Comparison of ENCODE assay signal across 8 cellular contexts in genomic region chr6:99393698-99394531, GRCh38. TPM values are rescaled to one million over a fixed set of nuclear protein-coding genes. Genes with fewer than 3 reads are reported as not detected.
DNase-seq lines count a peak whose midpoint lies in the region.

COQ3 (minus strand) TSS chr6:99394195; CDS start chr6:99394179, 16 bp downstream.

- H3K4me1 Mint-ChIP-seq in activated naive CD4-positive, alpha-beta T cell treated with anti-CD3 and anti-CD28 coated beads for 36 hours (ENCODE audit: low read depth): peaks cover 13% of the 10 kb centered on the region

- peak within 1 kb of the TSS; percentile 91 for H3K4me3 Mint-ChIP-seq in activated naive CD4-positive, alpha-beta T cell treated with anti-CD3 and anti-CD28 coated beads for 36 hours

- peak within 1 kb of the TSS; percentile 91 for H3K27ac Mint-ChIP-seq in activated naive CD4-positive, alpha-beta T cell treated with anti-CD3 and anti-CD28 coated beads for 36 hours

- intact Hi-C loops in activated naive CD4-positive, alpha-beta T cell treated with anti-CD3 and anti-CD28 coated beads for 36 hours (cut with micrococcal nuclease): loop anchor here (1.0 kb wide), 2 partner anchors 31 to 64 kb away; partner anchors contain the start of gene PNISR

- H3K9me3 ChIP-seq in ES-I3 (ENCODE audit: control insufficient read depth, insufficient read depth, low read length) (no peaks in the 10 kb centered on the region), SJSA1 (replicated peaks) (no peaks in the 10 kb centered on the region)

- CTCF ChIA-PET in activated naive CD4-positive, alpha-beta T cell treated with anti-CD3 and anti-CD28 coated beads for 36 hours (lab: Charles Lee): interaction anchor here (0.7 to 1.6 kb wide), 5 partner anchors 32 to 64 kb away, joined by 3 to 10 read pairs (median 3); no protein-coding TSS in a partner anchor

- H3K27me3 Mint-ChIP-seq in activated naive CD4-positive, alpha-beta T cell treated with anti-CD3 and anti-CD28 coated beads for 36 hours (ENCODE audit: low read depth): no peaks in the 10 kb centered on the region

- H3K27me3 ChIP-seq in SJSA1 (replicated peaks): no peaks in the 10 kb centered on the region

- H3K4me3 ChIP-seq in SJSA1: peak within 1 kb of the TSS; percentile 64

- H3K9me3 Mint-ChIP-seq in activated naive CD4-positive, alpha-beta T cell treated with anti-CD3 and anti-CD28 coated beads for 36 hours: no peaks in the 10 kb centered on the region

- DNase-seq in GOT3 (lab: John Stamatoyannopoulos, UW) (peak; percentile 65), LHCN-M2 (ENCODE audit: low read depth) (peak; percentile 75), SJSA1 (ENCODE audit: low read depth in 1 of 2, low spot score in 2 of 2) (peak; percentile 86 to 89), germinal center (ENCODE audit: low spot score) (peak; percentile 80), non-pigmented ciliary epithelial cell (ENCODE audit: low read depth) (peak; percentile 15), superior temporal gyrus (ENCODE audit: extremely low spot score) (peak; percentile 74)
- DNase-seq in activated naive CD4-positive, alpha-beta T cell treated with anti-CD3 and anti-CD28 coated beads for 36 hours: peak; percentile 66

- peak within 1 kb of the TSS; percentile 55 for H3K27ac ChIP-seq in SJSA1

- H3K9ac ChIP-seq in ES-I3 (ENCODE audit: low read depth, low read length): peak within 1 kb of the TSS; percentile 90

- no peaks in the 10 kb centered on the region for H3K4me1 ChIP-seq in ES-I3 (ENCODE audit: insufficient read depth, low read length)
- H3K4me1 ChIP-seq in SJSA1 (replicated peaks): no peaks in the 10 kb centered on the region; the same call in 1 of the 2 replicates

- no peaks in the 10 kb centered on the region for H3K36me3 ChIP-seq in ES-I3 (ENCODE audit: insufficient read depth, low read length)
- H3K36me3 ChIP-seq in SJSA1: peaks cover 13% of the 10 kb centered on the region

- H3K36me3 Mint-ChIP-seq in activated naive CD4-positive, alpha-beta T cell treated with anti-CD3 and anti-CD28 coated beads for 36 hours (ENCODE audit: low read depth): peaks cover 2% of the 10 kb centered on the region

RNA-seq across cellular contexts. Expression of gene COQ3, which starts in this region (rescaled TPM):
- 5.3 and 8.5 TPM in 2 replicates for total RNA-seq in LHCN-M2 (2014; rRNA removed)
- polyA plus RNA-seq in LHCN-M2 (2012): 5.9 TPM
- 11.5 and 13.1 TPM in 2 replicates for total RNA-seq in SJSA1 (2014; rRNA removed; shearing (Covaris generic))
- 10 to 100 TPM; 17.4 to 17.7 TPM for total RNA-seq in activated naive CD4-positive, alpha-beta T cell treated with anti-CD3 and anti-CD28 coated beads for 36 hours

Comparison
In these comparisons a context has a peak if more than half of its experiments do, and no peak if none do; other contexts are left out.
1. Peak in every context shown above with its lines: DNase-seq, H3K4me3 ChIP-seq and H3K27ac ChIP-seq.
2. DNase-seq: peak in every context shown above with its lines; median percentile 88 in SJSA1; 80 in germinal center; 75 in LHCN-M2; 74 in superior temporal gyrus; 66 in activated naive CD4-positive, alpha-beta T cell treated with anti-CD3 and anti-CD28 coated beads for 36 hours; 65 in GOT3; 15 in non-pigmented ciliary epithelial cell.